Comparison of ENCODE assay signal across 1 cellular context in the genomic region with DNA sequence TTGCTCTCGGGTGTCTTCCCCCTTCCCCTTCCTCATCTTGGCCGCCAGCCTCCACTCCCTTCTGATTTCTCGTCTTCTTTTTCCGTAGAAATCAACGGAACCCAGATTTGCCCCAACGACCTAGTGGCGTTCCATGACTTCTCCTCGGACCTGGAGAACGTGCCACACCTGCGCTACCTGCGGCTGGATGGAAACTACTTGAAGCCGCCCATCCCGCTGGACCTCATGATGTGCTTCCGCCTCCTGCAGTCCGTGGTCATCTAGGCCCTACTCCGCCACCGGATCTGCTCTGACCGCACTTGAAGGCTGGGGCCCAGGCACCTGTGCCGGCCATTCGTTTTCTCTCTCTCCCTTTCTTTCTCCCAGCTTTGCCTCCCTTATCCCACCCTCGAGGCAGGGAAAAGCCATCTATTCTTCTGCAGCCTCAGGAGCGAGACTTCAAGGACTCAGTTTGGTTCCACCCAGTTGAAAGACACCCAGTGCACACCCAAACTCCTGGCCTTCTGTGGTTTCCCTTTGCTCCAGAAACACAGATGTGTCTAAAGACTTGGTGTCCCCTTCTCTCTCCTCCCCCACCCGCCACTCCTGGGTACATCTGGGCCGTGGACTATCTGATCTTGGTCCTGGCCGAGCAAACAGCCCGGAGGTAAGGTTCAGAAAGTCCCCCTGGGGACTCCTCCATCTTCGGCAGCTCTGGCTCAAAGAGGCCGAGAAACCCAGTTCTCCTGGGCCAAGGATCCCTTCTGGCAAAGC.
TF ChIP-seq lines count a peak whose summit lies in the region.

No MANE protein-coding gene starts in this region.

TF ChIP-seq in HCT116, 20 proteins besides CTCF, POLR2A, EP300 and RAD21 (continued from another document):
- TF ChIP-seq, protein P1, sequence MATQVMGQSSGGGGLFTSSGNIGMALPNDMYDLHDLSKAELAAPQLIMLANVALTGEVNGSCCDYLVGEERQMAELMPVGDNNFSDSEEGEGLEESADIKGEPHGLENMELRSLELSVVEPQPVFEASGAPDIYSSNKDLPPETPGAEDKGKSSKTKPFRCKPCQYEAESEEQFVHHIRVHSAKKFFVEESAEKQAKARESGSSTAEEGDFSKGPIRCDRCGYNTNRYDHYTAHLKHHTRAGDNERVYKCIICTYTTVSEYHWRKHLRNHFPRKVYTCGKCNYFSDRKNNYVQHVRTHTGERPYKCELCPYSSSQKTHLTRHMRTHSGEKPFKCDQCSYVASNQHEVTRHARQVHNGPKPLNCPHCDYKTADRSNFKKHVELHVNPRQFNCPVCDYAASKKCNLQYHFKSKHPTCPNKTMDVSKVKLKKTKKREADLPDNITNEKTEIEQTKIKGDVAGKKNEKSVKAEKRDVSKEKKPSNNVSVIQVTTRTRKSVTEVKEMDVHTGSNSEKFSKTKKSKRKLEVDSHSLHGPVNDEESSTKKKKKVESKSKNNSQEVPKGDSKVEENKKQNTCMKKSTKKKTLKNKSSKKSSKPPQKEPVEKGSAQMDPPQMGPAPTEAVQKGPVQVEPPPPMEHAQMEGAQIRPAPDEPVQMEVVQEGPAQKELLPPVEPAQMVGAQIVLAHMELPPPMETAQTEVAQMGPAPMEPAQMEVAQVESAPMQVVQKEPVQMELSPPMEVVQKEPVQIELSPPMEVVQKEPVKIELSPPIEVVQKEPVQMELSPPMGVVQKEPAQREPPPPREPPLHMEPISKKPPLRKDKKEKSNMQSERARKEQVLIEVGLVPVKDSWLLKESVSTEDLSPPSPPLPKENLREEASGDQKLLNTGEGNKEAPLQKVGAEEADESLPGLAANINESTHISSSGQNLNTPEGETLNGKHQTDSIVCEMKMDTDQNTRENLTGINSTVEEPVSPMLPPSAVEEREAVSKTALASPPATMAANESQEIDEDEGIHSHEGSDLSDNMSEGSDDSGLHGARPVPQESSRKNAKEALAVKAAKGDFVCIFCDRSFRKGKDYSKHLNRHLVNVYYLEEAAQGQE (IDR thresholded peaks at IDR 0.05; ENCODE audit: low read depth), result no peak
- TF ChIP-seq FOSL1 (IDR thresholded peaks at IDR 0.05; ENCODE audit: low read depth), result no peak
- TF ChIP-seq EZH2phosphoT487 (IDR thresholded peaks at IDR 0.05; ENCODE audit: borderline replicate concordance), result no peak
- TF ChIP-seq EGR1 (IDR thresholded peaks at IDR 0.05; ENCODE audit: low read depth), result no peak
- TF ChIP-seq ZFX (IDR thresholded peaks at IDR 0.05), result no peak
- no peak for TF ChIP-seq TCF7L2 (IDR thresholded peaks at IDR 0.05; ENCODE audit: borderline replicate concordance, extremely low read depth, insufficient read depth, insufficient read length)
TF ChIP-seq in HCT116: peak in this region for 0.
